33 cellular contexts compared by ENCODE assay signal in genomic region chr2:224182498-224182897, GRCh38.
"Had no signal": no experiment of that assay in that cellular context is flagged by ENCODE, and none has a peak within 500 bp of the region (broad histone marks: within the 10 kb centered on the region; RNA-seq: fewer than 3 reads in every experiment).

No MANE protein-coding gene starts in this region.

- FAIRE-seq: bronchial epithelial cell, TTC549 had no signal

- H3K4me1 ChIP-seq: adrenal gland, ascending aorta had no signal

- DNase-seq: activated B cell treated with CpG ODN at 0.5 μM for 24 hours; activated CD4-positive, alpha-beta memory T cell treated with anti-CD3 and anti-CD28 coated beads for 36 hours; activated CD4-positive, alpha-beta T cell treated with anti-CD3 and anti-CD28 coated beads for 4 hours; activated CD4-positive, alpha-beta T cell treated with anti-CD3 and anti-CD28 coated beads, Interleukin-2, amount 10 ng/mL, durations not matched to agents 24 days and 14 days; activated CD4-positive, alpha-beta T cell treated with anti-CD3 and anti-CD28 coated beads, Interleukin-2, amount 50 U/mL, for 1 hour; activated CD4-positive, alpha-beta T cell treated with anti-CD3 and anti-CD28 coated beads, Interleukin-2, amount 50 U/mL, for 4 hours; activated CD4-positive, CD25-positive, alpha-beta regulatory T cell treated with anti-CD3 and anti-CD28 coated beads, Interleukin-2, amount 50 U/mL, for 72 hours; activated CD8-positive, alpha-beta memory T cell treated with anti-CD3 and anti-CD28 coated beads, Interleukin-2, amount 50 U/mL, for 4 hours; activated CD8-positive, alpha-beta T cell treated with anti-CD3 and anti-CD28 coated beads for 36 hours; activated effector memory CD4-positive, alpha-beta T cell treated with anti-CD3 and anti-CD28 coated beads, Interleukin-2, amount 50 U/mL, for 16 hours; activated gamma-delta T cell treated with Interleukin-2 at 50 U/mL for 16 hours; activated naive CD4-positive, alpha-beta T cell; activated naive CD4-positive, alpha-beta T cell treated with anti-CD3 and anti-CD28 coated beads for 36 hours; activated naive CD4-positive, alpha-beta T cell treated with anti-CD3 and anti-CD28 coated beads, Interleukin-2, amount 50 U/mL, for 16 hours; activated naive CD8-positive, alpha-beta T cell treated with anti-CD3 and anti-CD28 coated beads for 36 hours; activated T-cell treated with anti-CD3 and anti-CD28 coated beads for 4 hours; activated T-cell treated with anti-CD3 and anti-CD28 coated beads, Interleukin-2, amount 50 U/mL, for 1 hour; activated T-cell treated with anti-CD3 and anti-CD28 coated beads, Interleukin-2, amount 50 U/mL, for 4 hours; activated T-cell treated with anti-CD3 and anti-CD28 coated beads, Interleukin-2, amount 50 U/mL, for 72 hours; adrenal gland; amygdala; anterior cingulate cortex; caudate nucleus; cerebellar nuclear complex; T-helper 2 cell; T-helper 9 cell had no signal

- H3K27me3 ChIP-seq: adrenal gland, ascending aorta, cardiac muscle cell had no signal

- H3K36me3 ChIP-seq: adrenal gland, ascending aorta, cardiac muscle cell had no signal

- ATAC-seq: activated CD8-positive, alpha-beta T cell treated with anti-CD3 and anti-CD28 coated beads for 36 hours; activated naive CD4-positive, alpha-beta T cell treated with anti-CD3 and anti-CD28 coated beads, Interleukin-2, amount 50 U/mL, for 72 hours; activated T-cell treated with anti-CD3 and anti-CD28 coated beads, Interleukin-2, amount 50 U/mL, for 4 hours; activated T-cell treated with anti-CD3 and anti-CD28 coated beads, Interleukin-2, amount 50 U/mL, for 72 hours; activated T-helper 17 cell treated with anti-CD3 and anti-CD28 coated beads, Interleukin-2, amount 50 U/mL, for 72 hours had no signal

- H3K4me3 ChIP-seq: adrenal gland, ascending aorta, cardiac muscle cell had no signal

- H3K27ac ChIP-seq: adrenal gland, ascending aorta, cardiac muscle cell, VCaP had no signal

- H3K9me3 ChIP-seq: adrenal gland, ascending aorta had no signal
